ENCODE assay signal across 2 cellular contexts in the genomic region with DNA sequence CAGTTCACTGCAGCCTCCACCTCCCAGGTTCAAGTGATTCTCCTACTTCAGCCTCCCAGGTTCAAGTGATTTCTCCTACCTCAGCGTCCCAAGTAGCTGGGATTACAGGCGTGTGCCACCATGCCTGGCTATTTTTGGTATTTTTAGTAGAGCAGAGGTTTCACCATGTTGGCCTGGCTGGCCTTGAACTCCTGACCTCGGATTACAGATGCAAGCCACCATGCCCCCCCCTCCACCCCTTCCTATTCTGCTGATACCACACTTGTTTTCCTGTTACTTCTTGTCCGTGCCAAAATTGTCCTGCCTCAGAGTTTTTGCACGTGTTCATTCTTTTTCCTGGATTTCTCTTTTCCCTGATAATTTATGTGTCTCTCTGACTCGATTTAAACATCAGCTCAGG.
A peak's percentile ranks its signal among the peaks of the same experiment; 100 is the strongest.
TF ChIP-seq lines count a peak whose summit lies in the region.

No MANE protein-coding gene starts in this region.

TF ChIP-seq in endothelial cell of umbilical vein, 7 proteins besides CTCF, POLR2A, EP300 and RAD21:
- TF ChIP-seq GATA2 (IDR thresholded peaks at IDR 0.05; ENCODE audit: insufficient read depth, insufficient read length, low read depth, low read length) (no peak), JUN (IDR thresholded peaks at IDR 0.05; ENCODE audit: borderline replicate concordance, insufficient read depth, insufficient read length, low read depth) (no peak), MYC (IDR thresholded peaks at IDR 0.05; ENCODE audit: low read depth, low read length) (no peak)
- TF ChIP-seq, protein P1, sequence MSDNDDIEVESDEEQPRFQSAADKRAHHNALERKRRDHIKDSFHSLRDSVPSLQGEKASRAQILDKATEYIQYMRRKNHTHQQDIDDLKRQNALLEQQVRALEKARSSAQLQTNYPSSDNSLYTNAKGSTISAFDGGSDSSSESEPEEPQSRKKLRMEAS (IDR thresholded peaks at IDR 0.05; ENCODE audit: insufficient read depth, insufficient read length): no peak

TF ChIP-seq in liver, 16 proteins besides CTCF, POLR2A, EP300 and RAD21:
- TF ChIP-seq ZBTB33 (IDR thresholded peaks at IDR 0.05) (no peak), JUND (IDR thresholded peaks at IDR 0.05) (no peak), FOXA1 (IDR thresholded peaks at IDR 0.05) (no peak), REST (IDR thresholded peaks at IDR 0.05) (no peak), NR2F2 (IDR thresholded peaks at IDR 0.05) (peak; percentile 62)
